Comparison of ENCODE assay signal across 18 cellular contexts in the genomic region with DNA sequence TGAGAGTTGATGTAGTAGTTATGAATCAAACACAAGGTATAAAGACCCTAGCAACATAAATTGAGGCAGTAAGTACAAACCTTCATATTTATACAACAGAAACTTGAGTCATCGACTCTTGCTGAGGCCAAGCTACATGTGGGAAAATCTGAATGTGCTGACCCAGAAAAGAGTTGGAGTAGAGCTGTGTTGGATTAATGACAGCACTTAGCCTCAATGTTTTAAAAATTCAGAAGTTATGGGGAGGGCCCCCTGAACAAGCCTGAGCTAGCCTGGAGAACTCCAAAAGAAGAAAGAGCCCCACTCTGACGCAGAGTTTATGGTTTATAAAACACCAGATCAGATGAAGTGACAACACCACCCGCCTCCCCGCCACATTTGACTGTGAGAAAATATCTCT.
DNase-seq lines count a peak whose midpoint lies in the region; ATAC-seq, FAIRE-seq and TF ChIP-seq lines count a peak whose summit lies in the region.
"Had no signal": no experiment of that assay in that cellular context is flagged by ENCODE, and none has a peak within 500 bp of the region (broad histone marks: within the 10 kb centered on the region; RNA-seq: fewer than 3 reads in every experiment).

No MANE protein-coding gene starts in this region.

- H3K4me3 ChIP-seq in Loucy (ENCODE audit: low read length, poor library complexity, severe bottlenecking) (no peak overlapping the region), pancreas (no peak overlapping the region), SJCRH30 (no peak overlapping the region)
- H3K4me3 ChIP-seq: A549, neural progenitor cell, PC-9, skin epidermis, tibial nerve had no signal

- H3K79me2 ChIP-seq in Loucy (ENCODE audit: insufficient read depth, low read length) = no peaks in the 10 kb centered on the region

- H3K27ac ChIP-seq in pancreas (no peak overlapping the region), SJCRH30 (no peak overlapping the region)
- H3K27ac ChIP-seq: A549, neural progenitor cell, PC-9, tibial nerve had no signal

- H4K20me1 ChIP-seq in Loucy (ENCODE audit: insufficient read depth, low read length, poor library complexity, severe bottlenecking) = no peaks in the 10 kb centered on the region

- peak overlapping the region; percentile 11 for H3K9ac ChIP-seq in Loucy (ENCODE audit: low read depth, low read length, poor library complexity, severe bottlenecking)
- H3K9ac ChIP-seq: neural progenitor cell had no signal

- no peaks in the 10 kb centered on the region for H3K9me3 ChIP-seq in Loucy (ENCODE audit: insufficient read depth, low read depth, low read length)
- H3K9me3 ChIP-seq in pancreas = no peaks in the 10 kb centered on the region
- H3K9me3 ChIP-seq in SJCRH30 (replicated peaks) = no peaks in the 10 kb centered on the region; the same call in 1 of the 2 replicates
- H3K9me3 ChIP-seq: A549, tibial nerve had no signal

- 0 out of 2 replicates have a peak overlapping the region, but pooled peaks have one; percentile 41 for H2AFZ ChIP-seq in Loucy (ENCODE audit: low read length)
- H2AFZ ChIP-seq: neural progenitor cell, PC-9 had no signal

- no peaks in the 10 kb centered on the region for H3K9me2 ChIP-seq in Loucy (replicated peaks; ENCODE audit: low read depth, low read length)

- TF ChIP-seq CTCF in Loucy (conservative IDR thresholded peaks at IDR 0.05; ENCODE audit: low read length) (no peak), pancreas (IDR thresholded peaks at IDR 0.05) (no peak)

- peak; percentile 13 for DNase-seq in activated CD4-positive, alpha-beta T cell treated with anti-CD3 and anti-CD28 coated beads for 48 hours
- no peak for DNase-seq in activated CD4-positive, alpha-beta T cell treated with anti-CD3 and anti-CD28 coated beads, Interleukin-2, amount 50 U/mL, for 1 hour
- DNase-seq in fibroblast of gingiva (ENCODE audit: low read depth) = peak; percentile 39
- DNase-seq in pancreas = no peak
- DNase-seq in NCI-H1092 (lab: John Stamatoyannopoulos, UW) = no peak
- DNase-seq in SJCRH30 = no peak
- DNase-seq in DMS114 treated with DMSO at 0.1 percent for 48 hours (lab: John Stamatoyannopoulos, UW; ENCODE audit: unreplicated experiment) = no peak
- DNase-seq: amniotic stem cell, Calu3, glutamatergic neuron, NCI-H1105 treated with DMSO at 0.1 percent for 48 hours, PC-9, T-helper 2 cell had no signal

- H3K36me3 ChIP-seq in Loucy (ENCODE audit: insufficient read depth, low read length) = no peaks in the 10 kb centered on the region
- no peaks in the 10 kb centered on the region for H3K36me3 ChIP-seq in pancreas
- no peaks in the 10 kb centered on the region for H3K36me3 ChIP-seq in SJCRH30
- H3K36me3 ChIP-seq: neural progenitor cell, tibial nerve had no signal

- ATAC-seq in pancreas = peak; percentile 49 to 75 (median 65)
- ATAC-seq: A549 had no signal

- no peaks in the 10 kb centered on the region for H3K27me3 ChIP-seq in Loucy (ENCODE audit: insufficient read depth, low read length, poor library complexity, severe bottlenecking)
- no peaks in the 10 kb centered on the region for H3K27me3 ChIP-seq in pancreas
- H3K27me3 ChIP-seq in SJCRH30 = no peaks in the 10 kb centered on the region
- H3K27me3 ChIP-seq: neural progenitor cell, tibial nerve had no signal

- H3F3A ChIP-seq in Loucy (ENCODE audit: low read depth) = no peaks in the 10 kb centered on the region

- H3K4me1 ChIP-seq in Loucy (ENCODE audit: insufficient read depth, low read length, poor library complexity, severe bottlenecking) = peaks cover 43% of the 10 kb centered on the region
- peaks cover 0 to 6% (median 0%) of the 10 kb centered on the region in 3 donors for H3K4me1 ChIP-seq in pancreas
- H3K4me1 ChIP-seq in SJCRH30 = peaks cover 20% of the 10 kb centered on the region
- H3K4me1 ChIP-seq: A549, tibial nerve had no signal

- 81 to 86% methylated on average over 4 of the region's 4 CpGs for WGBS in pancreas, 2 donors

- intact Hi-C loops in pancreas (cut with DNase I) = no loop called here

- peak overlapping the region; percentile 60 for H3K4me2 ChIP-seq in Loucy (ENCODE audit: low read depth, low read length, poor library complexity, severe bottlenecking)
- H3K4me2 ChIP-seq: A549, neural progenitor cell, PC-9 had no signal

- FAIRE-seq in pancreas (lab: Jason Lieb, UNC) = no peak
- FAIRE-seq: A549 had no signal

Comparison
In these comparisons a context has a peak if more than half of its experiments do, and no peak if none do; other contexts are left out.
1. DNase-seq: peak in activated CD4-positive, alpha-beta T cell treated with anti-CD3 and anti-CD28 coated beads for 48 hours (single experiment) and fibroblast of gingiva (single experiment); none in activated CD4-positive, alpha-beta T cell treated with anti-CD3 and anti-CD28 coated beads, Interleukin-2, amount 50 U/mL, for 1 hour (single experiment), pancreas (0 of 6), NCI-H1092 (single experiment), SJCRH30 (0 of 2) and DMS114 treated with DMSO at 0.1 percent for 48 hours (single experiment).